In genomic region chr12:122979908-122980191, GRCh38 we compare ENCODE assay signal across 8 cellular contexts. TPM values are rescaled to one million over a fixed set of nuclear protein-coding genes. Genes with fewer than 3 reads are reported as not detected.
DNase-seq lines count a peak whose midpoint lies in the region; ATAC-seq and TF ChIP-seq lines count a peak whose summit lies in the region.

No MANE protein-coding gene starts in this region.

- TF ChIP-seq POLR2A in lower leg skin (IDR thresholded peaks at IDR 0.05), result no peak
- no peak for TF ChIP-seq POLR2A in uterus (IDR thresholded peaks at IDR 0.05)

- H3K9me3 Mint-ChIP-seq in activated naive CD8-positive, alpha-beta T cell treated with anti-CD3 and anti-CD28 coated beads, Interleukin-2, amount 50 U/mL, for 24 hours, result no peaks in the 10 kb centered on the region

- ATAC-seq in heart right ventricle (no peak), Right ventricle myocardium superior (ENCODE audit: poor library complexity) (no peak)
- ATAC-seq in activated naive CD8-positive, alpha-beta T cell treated with anti-CD3 and anti-CD28 coated beads, Interleukin-2, amount 50 U/mL, for 24 hours, result no peak

- H3K9me3 ChIP-seq in heart right ventricle (no peaks in the 10 kb centered on the region), uterus (no peaks in the 10 kb centered on the region)

- peaks cover 2% of the 10 kb centered on the region for H3K36me3 Mint-ChIP-seq in activated naive CD8-positive, alpha-beta T cell treated with anti-CD3 and anti-CD28 coated beads, Interleukin-2, amount 50 U/mL, for 24 hours (ENCODE audit: low read depth)

- intact Hi-C loops in heart right ventricle (cut with DNase I), result loop anchor here (2.0 to 10.0 kb wide), 8 partner anchors 165 to 257 kb away; partner anchors contain the start of genes PITPNM2 (in 6 of the 10), MPHOSPH9 (in 4 of the 10) and MTRFR (in 4 of the 10)
- intact Hi-C loops in Right ventricle myocardium superior (cut with DNase I), result loop anchor here (10.0 kb wide), 1 partner anchor 165 kb away; no protein-coding TSS in a partner anchor
- intact Hi-C loops in lower leg skin (cut with DNase I; ENCODE audit: low total_unique reads), result no loop called here
- intact Hi-C loops in uterus (cut with DNase I; ENCODE audit: low total_unique reads), result no loop called here

- peak overlapping the region; percentile 76 to 100 (median 92) for H3K4me3 ChIP-seq in heart right ventricle
- peak overlapping the region; percentile 76 for H3K4me3 ChIP-seq in lower leg skin (ENCODE audit: low read depth, poor library complexity, severe bottlenecking)
- H3K4me3 ChIP-seq in uterus, result peak overlapping the region; percentile 80 to 99

- H3K27ac ChIP-seq in heart right ventricle (peak overlapping the region in 9 of 10 donors; percentile 85 to 98 (median 92)), uterus (peak overlapping the region; percentile 77 to 96)

- no peaks in the 10 kb centered on the region for H3K27me3 Mint-ChIP-seq in activated naive CD8-positive, alpha-beta T cell treated with anti-CD3 and anti-CD28 coated beads, Interleukin-2, amount 50 U/mL, for 24 hours

- peaks cover 0 to 43% (median 0%) of the 10 kb centered on the region in 9 donors for H3K36me3 ChIP-seq in heart right ventricle
- no peaks in the 10 kb centered on the region for H3K36me3 ChIP-seq in uterus

- peak overlapping the region; percentile 88 for H3K4me3 Mint-ChIP-seq in activated naive CD8-positive, alpha-beta T cell treated with anti-CD3 and anti-CD28 coated beads, Interleukin-2, amount 50 U/mL, for 24 hours

- H3K4me1 ChIP-seq in heart right ventricle, result peaks cover 31 to 82% (median 66%) of the 10 kb centered on the region in 9 donors
- H3K4me1 ChIP-seq in uterus, result peaks cover 5 to 45% of the 10 kb centered on the region in 2 donors

- peaks cover 61% of the 10 kb centered on the region for H3K4me1 Mint-ChIP-seq in activated naive CD8-positive, alpha-beta T cell treated with anti-CD3 and anti-CD28 coated beads, Interleukin-2, amount 50 U/mL, for 24 hours

- DNase-seq in heart right ventricle (no peak), Right ventricle myocardium superior (no peak), lower leg skin (ENCODE audit: low spot score in 2 of 2) (no peak), uterus (no peak), SHP77 treated with DMSO at 0.1 percent for 48 hours (lab: John Stamatoyannopoulos, UW) (no peak), NCI-H2227 treated with DMSO at 0.1 percent for 48 hours (lab: John Stamatoyannopoulos, UW) (no peak)
- DNase-seq in activated naive CD8-positive, alpha-beta T cell treated with anti-CD3 and anti-CD28 coated beads, Interleukin-2, amount 50 U/mL, for 24 hours, result no peak
- DNase-seq in activated CD8-positive, alpha-beta memory T cell treated with anti-CD3 and anti-CD28 coated beads, Interleukin-2, amount 50 U/mL, for 48 hours, result no peak

- no peak for TF ChIP-seq CTCF in heart right ventricle (IDR thresholded peaks at IDR 0.05)
- TF ChIP-seq CTCF in lower leg skin (IDR thresholded peaks at IDR 0.05), result no peak
- no peak for TF ChIP-seq CTCF in uterus (IDR thresholded peaks at IDR 0.05)

- H3K27me3 ChIP-seq in heart right ventricle (no peaks in the 10 kb centered on the region), uterus (no peaks in the 10 kb centered on the region)

- peak overlapping the region; percentile 92 for H3K27ac Mint-ChIP-seq in activated naive CD8-positive, alpha-beta T cell treated with anti-CD3 and anti-CD28 coated beads, Interleukin-2, amount 50 U/mL, for 24 hours

- 8 to 9% methylated on average over 7 of the region's 7 CpGs for WGBS in heart right ventricle, 2 donors
- 3% methylated on average over 7 of the region's 7 CpGs for WGBS in lower leg skin, 2 donors

RNA-seq across cellular contexts. Expression of gene ARL6IP4, which starts 0.6 kb away (rescaled TPM):
- total RNA-seq in heart right ventricle, result 100 to 1,000 TPM; 125 to 161 (median 137) TPM
- polyA plus RNA-seq in heart right ventricle, result 100 to 1,000 TPM; 226 to 319 TPM
- 162 TPM for total RNA-seq in Right ventricle myocardium superior
- total RNA-seq in lower leg skin, result 100 to 1,000 TPM; 129 to 188 (median 167) TPM
- total RNA-seq in uterus, result 100 to 1,000 TPM in 3 of 4 donors, 10 to 100 TPM in 1; 85.9 to 314 (median 207) TPM

RNA-seq across cellular contexts. Expression of gene OGFOD2, which starts 4.8 kb away (rescaled TPM):
- 10 to 100 TPM; 10.6 to 17.1 (median 12.0) TPM for total RNA-seq in heart right ventricle
- 10 to 100 TPM; 12.0 to 15.9 TPM for polyA plus RNA-seq in heart right ventricle
- total RNA-seq in Right ventricle myocardium superior, result 14.2 TPM
- total RNA-seq in lower leg skin, result 10 to 100 TPM in 3 of 4 donors, 1 to 10 TPM in 1; 6.6 to 14.1 (median 13.0) TPM
- 100 to 1,000 TPM in 1 of 4 donors, 10 to 100 TPM in 3; 13.3 to 133 (median 16.8) TPM for total RNA-seq in uterus

RNA-seq across cellular contexts. Expression of gene ABCB9, which starts 13.6 kb away (rescaled TPM):
- 1 to 10 TPM; 2.7 to 5.8 (median 4.5) TPM for total RNA-seq in heart right ventricle
- 1 to 10 TPM; 1.9 to 6.0 TPM for polyA plus RNA-seq in heart right ventricle
- 3.9 TPM for total RNA-seq in Right ventricle myocardium superior
- total RNA-seq in lower leg skin, result 10 to 100 TPM in 1 of 4 donors, 1 to 10 TPM in 3; 3.4 to 10.2 (median 7.2) TPM
- total RNA-seq in uterus, result 1 to 10 TPM; 2.0 to 8.6 (median 6.1) TPM

Comparison
In these comparisons a context has a peak if more than half of its experiments do, and no peak if none do; other contexts are left out.
1. intact Hi-C loops: an anchor here in heart right ventricle (2.0 to 10.0 kb wide) and Right ventricle myocardium superior (10.0 kb wide); none called in lower leg skin and uterus.